In the genomic region with DNA sequence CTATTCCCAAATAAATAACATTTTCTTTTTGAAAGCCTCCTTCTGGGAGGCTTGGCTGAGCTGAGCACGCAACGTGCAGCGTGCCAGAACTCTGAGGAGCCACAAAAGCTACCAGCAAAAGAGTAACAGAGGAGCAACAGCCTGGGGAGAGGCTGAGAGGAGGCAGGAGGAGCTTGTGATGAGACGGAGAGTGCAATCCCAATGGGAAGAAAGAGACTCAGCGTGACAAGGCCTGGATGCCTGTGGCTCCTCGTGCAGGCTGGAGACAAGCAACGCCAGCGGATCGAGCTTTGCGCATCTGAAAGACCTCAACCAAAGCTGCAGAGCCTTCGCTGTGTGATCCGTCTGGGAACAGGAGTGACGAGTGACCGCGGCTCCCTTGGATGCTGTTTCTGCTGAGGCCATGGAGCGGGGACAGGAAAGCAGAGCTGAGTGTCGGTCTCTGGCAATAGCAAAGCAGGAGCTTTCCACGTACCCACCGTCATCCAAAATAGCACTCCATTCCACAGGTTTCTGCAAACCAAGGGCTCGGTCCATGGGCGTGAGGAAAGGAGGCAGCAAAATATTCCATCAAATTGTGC, we compare ENCODE assay signal across 26 cellular contexts.
"Had no signal": no experiment of that assay in that cellular context is flagged by ENCODE, and none has a peak within 500 bp of the region (broad histone marks: within the 10 kb centered on the region; RNA-seq: fewer than 3 reads in every experiment).

No MANE protein-coding gene starts in this region.

- H3K9me3 ChIP-seq: ascending aorta, heart left ventricle, thoracic aorta, uterus had no signal

- H3K27ac ChIP-seq: ascending aorta, brain microvascular endothelial cell, foreskin keratinocyte, heart left ventricle, parathyroid adenoma, skin epidermis, thoracic aorta, uterus, WERI-Rb-1 had no signal

- H3K27me3 ChIP-seq: ascending aorta, brain microvascular endothelial cell, foreskin keratinocyte, uterus had no signal

- H3K36me3 ChIP-seq: ascending aorta, brain microvascular endothelial cell, heart left ventricle, thoracic aorta, uterus, WERI-Rb-1 had no signal

- H3K4me3 ChIP-seq: ascending aorta, heart left ventricle, skin epidermis, thoracic aorta, uterus had no signal

- H3K4me1 ChIP-seq: ascending aorta, foreskin keratinocyte, heart left ventricle, parathyroid adenoma, uterus had no signal

- H3K4me3 Mint-ChIP-seq: activated CD4-positive, alpha-beta memory T cell treated with anti-CD3 and anti-CD28 coated beads, Interleukin-2, amount 10 ng/mL, durations not matched to agents 7 days and 5 days; activated CD4-positive, alpha-beta T cell treated with anti-CD3 and anti-CD28 coated beads, Interleukin-2, amount 10 ng/mL, durations not matched to agents 24 days and 14 days; activated naive CD8-positive, alpha-beta T cell treated with anti-CD3 and anti-CD28 coated beads for 36 hours; activated T-cell treated with anti-CD3 and anti-CD28 coated beads, Interleukin-2, amount 50 U/mL, for 4 hours; activated T-helper 17 cell treated with anti-CD3 and anti-CD28 coated beads, Interleukin-2, amount 50 U/mL, for 72 hours; endodermal cell; nephron; T-helper 17 cell; type B pancreatic cell had no signal

- H3K36me3 Mint-ChIP-seq: activated naive CD8-positive, alpha-beta T cell treated with anti-CD3 and anti-CD28 coated beads for 36 hours; type B pancreatic cell had no signal

- H3K27ac Mint-ChIP-seq: activated CD4-positive, alpha-beta memory T cell treated with anti-CD3 and anti-CD28 coated beads, Interleukin-2, amount 10 ng/mL, durations not matched to agents 7 days and 5 days; activated CD4-positive, alpha-beta T cell treated with anti-CD3 and anti-CD28 coated beads, Interleukin-2, amount 10 ng/mL, durations not matched to agents 24 days and 14 days; activated naive CD8-positive, alpha-beta T cell treated with anti-CD3 and anti-CD28 coated beads for 36 hours; activated T-helper 17 cell treated with anti-CD3 and anti-CD28 coated beads, Interleukin-2, amount 50 U/mL, for 72 hours; endodermal cell; nephron; T-helper 17 cell; type B pancreatic cell had no signal

- H3K9ac ChIP-seq: parathyroid adenoma had no signal

- DNase-seq: activated CD4-positive, alpha-beta memory T cell treated with anti-CD3 and anti-CD28 coated beads, Interleukin-2, amount 10 ng/mL, durations not matched to agents 7 days and 5 days; activated CD4-positive, alpha-beta T cell treated with anti-CD3 and anti-CD28 coated beads, Interleukin-2, amount 10 ng/mL, durations not matched to agents 24 days and 14 days; activated CD4-positive, CD25-positive, alpha-beta regulatory T cell treated with anti-CD3 and anti-CD28 coated beads, Interleukin-2, amount 50 U/mL, for 72 hours; activated CD8-positive, alpha-beta memory T cell treated with anti-CD3 and anti-CD28 coated beads, Interleukin-2, amount 50 U/mL, for 48 hours; activated naive CD8-positive, alpha-beta T cell treated with anti-CD3 and anti-CD28 coated beads for 36 hours; activated T-cell treated with anti-CD3 and anti-CD28 coated beads, Interleukin-2, amount 50 U/mL, for 4 hours; brain microvascular endothelial cell; endodermal cell; foreskin keratinocyte; heart left ventricle; left cardiac atrium; left ventricle myocardium superior; stimulated activated CD4-positive, alpha-beta T cell treated with anti-CD3 and anti-CD28 coated beads, Interleukin-12 subunit alpha, Interleukin-12 subunit beta, amount 100 ng/mL, for 4 hours; stimulated activated CD4-positive, alpha-beta T cell treated with anti-CD3 and anti-CD28 coated beads, Interleukin-4, amount 100 ng/mL, for 1 hour; stimulated activated naive CD8-positive, alpha-beta T cell treated with anti-CD3 and anti-CD28 coated beads, Interleukin-15, Interleukin-2, amounts not matched to agents 100 U/mL and 50 U/mL, for 24 hours; T-helper 17 cell; T1000; uterus; WERI-Rb-1 had no signal

- H3K4me1 Mint-ChIP-seq: activated T-helper 17 cell treated with anti-CD3 and anti-CD28 coated beads, Interleukin-2, amount 50 U/mL, for 72 hours; endodermal cell had no signal

- H3K9me3 Mint-ChIP-seq: activated CD4-positive, alpha-beta memory T cell treated with anti-CD3 and anti-CD28 coated beads, Interleukin-2, amount 10 ng/mL, durations not matched to agents 7 days and 5 days; activated CD4-positive, alpha-beta T cell treated with anti-CD3 and anti-CD28 coated beads, Interleukin-2, amount 10 ng/mL, durations not matched to agents 24 days and 14 days; activated naive CD8-positive, alpha-beta T cell treated with anti-CD3 and anti-CD28 coated beads for 36 hours; activated T-cell treated with anti-CD3 and anti-CD28 coated beads, Interleukin-2, amount 50 U/mL, for 4 hours; activated T-helper 17 cell treated with anti-CD3 and anti-CD28 coated beads, Interleukin-2, amount 50 U/mL, for 72 hours; endodermal cell; type B pancreatic cell had no signal
